In genomic region chr19:4916292-4917082, GRCh38 we compare ENCODE assay signal across 9 cellular contexts. TPM values are rescaled to one million over a fixed set of nuclear protein-coding genes. Genes with fewer than 3 reads are reported as not detected.
DNase-seq lines count a peak whose midpoint lies in the region; ATAC-seq and TF ChIP-seq lines count a peak whose summit lies in the region.
"Had no signal": no experiment of that assay in that cellular context is flagged by ENCODE, and none has a peak within 500 bp of the region (broad histone marks: within the 10 kb centered on the region; RNA-seq: fewer than 3 reads in every experiment).

No MANE protein-coding gene starts in this region.

- peaks cover 82% of the 10 kb centered on the region for H3K79me2 ChIP-seq in GM23338 (replicated peaks; ENCODE audit: insufficient read depth)

- H3K4me3 ChIP-seq in lower lobe of right lung (peak overlapping the region; percentile 36), tibial nerve (peak overlapping the region in 3 of 4 donors; percentile 9 to 49 (median 30)), GM23338 (no peak overlapping the region)

- 73 to 76% methylated on average over 41 of the region's 41 CpGs for WGBS in tibial nerve, 2 donors

- H3K36me3 Mint-ChIP-seq in activated T-cell treated with anti-CD3 and anti-CD28 coated beads, Interleukin-2, amount 50 U/mL, for 4 hours (ENCODE audit: insufficient read depth) = peaks cover 18% of the 10 kb centered on the region
- H3K36me3 Mint-ChIP-seq in GM23338 (ENCODE audit: low read depth) = peaks cover 69% of the 10 kb centered on the region

- no peaks in the 10 kb centered on the region for H3K27me3 Mint-ChIP-seq in activated T-cell treated with anti-CD3 and anti-CD28 coated beads, Interleukin-2, amount 50 U/mL, for 4 hours (ENCODE audit: low read depth)
- H3K27me3 Mint-ChIP-seq in GM23338 (ENCODE audit: insufficient read depth, low read depth, poor library complexity) = peaks cover 14% of the 10 kb centered on the region

- no peak for TF ChIP-seq POLR2A in tibial nerve (IDR thresholded peaks at IDR 0.05)

- no peaks in the 10 kb centered on the region for H3K27me3 ChIP-seq in lower lobe of right lung (ENCODE audit: low read depth)
- H3K27me3 ChIP-seq in tibial nerve = no peaks in the 10 kb centered on the region
- H3K27me3 ChIP-seq in GM23338 (ENCODE audit: insufficient read depth) = no peaks in the 10 kb centered on the region

- H3K4me3 Mint-ChIP-seq in activated T-cell treated with anti-CD3 and anti-CD28 coated beads, Interleukin-2, amount 50 U/mL, for 4 hours = peak overlapping the region; percentile 95
- no peak overlapping the region for H3K4me3 Mint-ChIP-seq in GM23338

- peaks cover 5% of the 10 kb centered on the region for H3F3A ChIP-seq in GM23338 (replicated peaks; ENCODE audit: low read depth)

- no peak overlapping the region for H2AFZ ChIP-seq in GM23338

- no peak for ATAC-seq in activated T-cell treated with anti-CD3 and anti-CD28 coated beads, Interleukin-2, amount 50 U/mL, for 4 hours
- peak; percentile 30 to 38 for ATAC-seq in lower lobe of right lung
- no peak for ATAC-seq in GM23338

- H3K4me2 ChIP-seq in GM23338 = no peak overlapping the region

- H3K4me1 ChIP-seq in lower lobe of right lung (peaks cover 10% of the 10 kb centered on the region), tibial nerve (peaks cover 0 to 22% (median 9%) of the 10 kb centered on the region in 4 donors), GM23338 (ENCODE audit: insufficient read depth) (peaks cover 2% of the 10 kb centered on the region)

- H3K9me3 Mint-ChIP-seq in activated T-cell treated with anti-CD3 and anti-CD28 coated beads, Interleukin-2, amount 50 U/mL, for 4 hours = no peaks in the 10 kb centered on the region
- no peaks in the 10 kb centered on the region for H3K9me3 Mint-ChIP-seq in GM23338

- H3K27ac Mint-ChIP-seq in GM23338 = no peak overlapping the region

- H3K27ac ChIP-seq in lower lobe of right lung (peak overlapping the region; percentile 61), tibial nerve (peak overlapping the region in 2 of 4 donors; percentile 1 to 81), GM23338 (ENCODE audit: low read depth) (no peak overlapping the region)

- TF ChIP-seq EP300 in tibial nerve (IDR thresholded peaks at IDR 0.05) = no peak

- H4K20me1 ChIP-seq in GM23338 (replicated peaks; ENCODE audit: insufficient read depth) = peaks cover 35% of the 10 kb centered on the region

- H3K9me3 ChIP-seq in lower lobe of right lung (no peaks in the 10 kb centered on the region), tibial nerve (no peaks in the 10 kb centered on the region)

- H3K4me1 Mint-ChIP-seq in activated T-cell treated with anti-CD3 and anti-CD28 coated beads, Interleukin-2, amount 50 U/mL, for 4 hours (ENCODE audit: low read depth) = peaks cover 53% of the 10 kb centered on the region
- peaks cover 11% of the 10 kb centered on the region for H3K4me1 Mint-ChIP-seq in GM23338

- DNase-seq in activated T-cell treated with anti-CD3 and anti-CD28 coated beads for 1 hour (ENCODE audit: low read depth) = peak; percentile 30
- no peak for DNase-seq in activated T-cell treated with anti-CD3 and anti-CD28 coated beads for 4 hours
- DNase-seq in activated T-cell treated with anti-CD3 and anti-CD28 coated beads, Interleukin-2, amount 50 U/mL, for 4 hours = peak; percentile 33
- DNase-seq in lower lobe of right lung = no peak
- no peak for DNase-seq in tibial nerve (ENCODE audit: low spot score in 2 of 2)
- DNase-seq in GM23338 (ENCODE audit: low spot score) = no peak
- DNase-seq in DMS53 treated with DMSO at 0.1 percent for 48 hours (lab: John Stamatoyannopoulos, UW; ENCODE audit: unreplicated experiment) = no peak
- no peak for DNase-seq in HK-2 (ENCODE audit: unreplicated experiment)

- H3K36me3 ChIP-seq in lower lobe of right lung (no peaks in the 10 kb centered on the region), tibial nerve (no peaks in the 10 kb centered on the region), GM23338 (ENCODE audit: insufficient read depth) (peaks cover 6% of the 10 kb centered on the region; the same call in 1 of the 2 replicates)

- no peak for TF ChIP-seq CTCF in lower lobe of right lung (IDR thresholded peaks at IDR 0.05)
- TF ChIP-seq CTCF in tibial nerve (IDR thresholded peaks at IDR 0.05) = no peak
- no peak for TF ChIP-seq CTCF in GM23338 (conservative IDR thresholded peaks at IDR 0.05; ENCODE audit: low read depth in 2 of 2)

- intact Hi-C loops in lower lobe of right lung (cut with DNase I) = no loop called here

- no peaks in the 10 kb centered on the region for H3K9me2 ChIP-seq in GM23338 (ENCODE audit: insufficient read depth)

TF ChIP-seq in GM23338, 12 proteins besides CTCF, POLR2A, EP300 and RAD21:
- TF ChIP-seq EZH2 (IDR thresholded peaks at IDR 0.05; ENCODE audit: low read depth, unreplicated experiment) (no peak), EZH2phosphoT487 (IDR thresholded peaks at IDR 0.05; ENCODE audit: unreplicated experiment) (no peak), ZNF331 (CRISPR knock-in tag; IDR thresholded peaks at IDR 0.05; ENCODE audit: low read depth) (no peak), ZNF114 (CRISPR knock-in tag; IDR thresholded peaks at IDR 0.05) (no peak), CREB1 (CRISPR knock-in tag; IDR thresholded peaks at IDR 0.05; ENCODE audit: low read depth) (no peak), POLR2AphosphoS5 (IDR thresholded peaks at IDR 0.05; ENCODE audit: low read depth) (no peak), ETS1 (IDR thresholded peaks at IDR 0.05) (no peak), REST (IDR thresholded peaks at IDR 0.05; ENCODE audit: unreplicated experiment) (no peak), JUNB (IDR thresholded peaks at IDR 0.05; ENCODE audit: unreplicated experiment) (no peak), STAT1 (IDR thresholded peaks at IDR 0.05; ENCODE audit: unreplicated experiment) (no peak)

RNA-seq across cellular contexts. Expression of gene UHRF1, which starts 7.2 kb away (rescaled TPM):
- 100 to 1,000 TPM; 148 to 221 (median 173) TPM for total RNA-seq in activated T-cell treated with anti-CD3 and anti-CD28 coated beads, Interleukin-2, amount 50 U/mL, for 4 hours
- total RNA-seq in lower lobe of right lung = 1.3 TPM
- 1 to 10 TPM; 1.7 to 7.2 (median 3.0) TPM for total RNA-seq in tibial nerve
- 40.9 and 45.7 TPM in 2 replicates for total RNA-seq in GM23338 (2014; rRNA removed; shearing (Covaris generic))
- polyA plus RNA-seq in GM23338 (2016; fragmentation: Nextera tagmentation; extraction: Ambion mirVana) = 20.3 and 24.5 TPM in 2 replicates

RNA-seq across cellular contexts. Expression of gene ARRDC5, which starts 13.8 kb away (rescaled TPM):
- under 1 TPM in 2 of 3 donors, not detected in 1; 0.32 to 0.41 TPM for total RNA-seq in activated T-cell treated with anti-CD3 and anti-CD28 coated beads, Interleukin-2, amount 50 U/mL, for 4 hours
- total RNA-seq in lower lobe of right lung = 0.83 TPM
- under 1 TPM in 3 of 4 donors, not detected in 1; 0.44 to 0.90 (median 0.63) TPM for total RNA-seq in tibial nerve
- total RNA-seq in GM23338 (2014; rRNA removed; shearing (Covaris generic)) = not detected in 2 replicates
- not detected in 2 replicates for polyA plus RNA-seq in GM23338 (2016; fragmentation: Nextera tagmentation; extraction: Ambion mirVana)
- polyA plus RNA-seq: neural cell had no signal

RNA-seq across cellular contexts. Expression of gene PLIN3, which starts 49.0 kb away (rescaled TPM):
- total RNA-seq in activated T-cell treated with anti-CD3 and anti-CD28 coated beads, Interleukin-2, amount 50 U/mL, for 4 hours = 10 to 100 TPM; 15.8 to 20.6 (median 19.8) TPM
- total RNA-seq in lower lobe of right lung (44.5 TPM), tibial nerve (10 to 100 TPM; 29.5 to 96.3 (median 40.5) TPM)
- total RNA-seq in GM23338 (2014; rRNA removed; shearing (Covaris generic)) = 45.9 and 59.9 TPM in 2 replicates
- polyA plus RNA-seq in GM23338 (2016; fragmentation: Nextera tagmentation; extraction: Ambion mirVana) = 38.0 and 39.0 TPM in 2 replicates

RNA-seq across cellular contexts. Expression of gene KDM4B, which starts 52.4 kb away (rescaled TPM):
- total RNA-seq in activated T-cell treated with anti-CD3 and anti-CD28 coated beads, Interleukin-2, amount 50 U/mL, for 4 hours = 10 to 100 TPM; 13.3 to 18.1 (median 16.7) TPM
- total RNA-seq in lower lobe of right lung (40.3 TPM), tibial nerve (10 to 100 TPM; 37.8 to 72.4 (median 57.2) TPM)
- 27.6 and 35.7 TPM in 2 replicates for total RNA-seq in GM23338 (2014; rRNA removed; shearing (Covaris generic))
- polyA plus RNA-seq in GM23338 (2016; fragmentation: Nextera tagmentation; extraction: Ambion mirVana) = 8.7 and 9.1 TPM in 2 replicates

Comparison
In these comparisons a context has a peak if more than half of its experiments do, and no peak if none do; other contexts are left out.
1. DNase-seq: peak in activated T-cell treated with anti-CD3 and anti-CD28 coated beads for 1 hour (single experiment) and activated T-cell treated with anti-CD3 and anti-CD28 coated beads, Interleukin-2, amount 50 U/mL, for 4 hours (single experiment); none in activated T-cell treated with anti-CD3 and anti-CD28 coated beads for 4 hours (single experiment), lower lobe of right lung (single experiment), tibial nerve (0 of 2), GM23338 (single experiment), DMS53 treated with DMSO at 0.1 percent for 48 hours (single experiment) and HK-2 (single experiment).
2. ATAC-seq: peak in lower lobe of right lung (2 of 2); none in activated T-cell treated with anti-CD3 and anti-CD28 coated beads, Interleukin-2, amount 50 U/mL, for 4 hours (0 of 2) and GM23338 (single experiment).